ENCODE assay signal across 2 cellular contexts in genomic region chr19:1864480-1865171, GRCh38.
A peak's percentile ranks its signal among the peaks of the same experiment; 100 is the strongest.
TF ChIP-seq lines count a peak whose summit lies in the region.

No MANE protein-coding gene starts in this region.

TF ChIP-seq in SK-N-SH, 30 proteins besides CTCF, POLR2A, EP300 and RAD21 (continues in another document):
- TF ChIP-seq CHD2 (IDR thresholded peaks at IDR 0.05; ENCODE audit: low read length, partially characterized antibody) (peak; percentile 21), PBX3 (IDR thresholded peaks at IDR 0.05) (0 out of 2 replicates have a peak, but pooled peaks have one; percentile 15), FOSL2 (IDR thresholded peaks at IDR 0.05; ENCODE audit: borderline replicate concordance, low read depth) (no peak), FOXM1 (IDR thresholded peaks at IDR 0.05; ENCODE audit: low read depth) (no peak), GABPA (IDR thresholded peaks at IDR 0.05; ENCODE audit: low read depth) (no peak), RXRA (IDR thresholded peaks at IDR 0.05; ENCODE audit: borderline replicate concordance, low read depth) (no peak), POLR2AphosphoS5 (IDR thresholded peaks at IDR 0.05; ENCODE audit: low read depth, low read length) (peak; percentile 2; the same call in 1 of the 2 replicates), YY1 (IDR thresholded peaks at IDR 0.05; ENCODE audit: low read depth) (no peak), NRF1 (IDR thresholded peaks at IDR 0.05; ENCODE audit: low read depth, low read length) (peak; percentile 49), MEF2A (IDR thresholded peaks at IDR 0.05; ENCODE audit: borderline replicate concordance, low read depth) (no peak), JUND (IDR thresholded peaks at IDR 0.05) (no peak), TEAD4 (IDR thresholded peaks at IDR 0.05; ENCODE audit: borderline replicate concordance, insufficient read depth) (no peak), USF1 (IDR thresholded peaks at IDR 0.05; ENCODE audit: borderline replicate concordance, low read depth) (no peak), EZH2phosphoT487 (IDR thresholded peaks at IDR 0.05; ENCODE audit: borderline replicate concordance, low read depth) (no peak), SIN3A (IDR thresholded peaks at IDR 0.05; ENCODE audit: borderline replicate concordance, low read depth, low read length) (no peak), TAF1 (IDR thresholded peaks at IDR 0.05; ENCODE audit: borderline replicate concordance, low read depth, low read length) (peak; percentile 45), FOXJ3 (CRISPR knock-in tag; IDR thresholded peaks at IDR 0.05) (no peak), RCOR1 (IDR thresholded peaks at IDR 0.05; ENCODE audit: low read length) (no peak), USF2 (IDR thresholded peaks at IDR 0.05; ENCODE audit: borderline replicate concordance, low read depth, low read length) (no peak), SMC3 (IDR thresholded peaks at IDR 0.05; ENCODE audit: low read depth, low read length) (peak; percentile 48; the same call in 1 of the 2 replicates), GATA2 (CRISPR knock-in tag; IDR thresholded peaks at IDR 0.05) (no peak), MXI1 (IDR thresholded peaks at IDR 0.05; ENCODE audit: low read depth, low read length) (peak; percentile 24; the same call in 1 of the 2 replicates), NFIC (IDR thresholded peaks at IDR 0.05; ENCODE audit: borderline replicate concordance) (no peak), IRF3 (IDR thresholded peaks at IDR 0.05; ENCODE audit: low read depth, low read length) (no peak), ELF1 (IDR thresholded peaks at IDR 0.05) (no peak), ZBTB33 (IDR thresholded peaks at IDR 0.05; ENCODE audit: borderline replicate concordance, low read depth) (no peak), RFX5 (IDR thresholded peaks at IDR 0.05; ENCODE audit: low read length) (no peak)

TF ChIP-seq in K562, 482 proteins besides CTCF, POLR2A, EP300 and RAD21 (continues in another document):
- TF ChIP-seq DLX4 (CRISPR knock-in tag; IDR thresholded peaks at IDR 0.05): no peak
- no peak for TF ChIP-seq ZKSCAN8 (CRISPR knock-in tag; IDR thresholded peaks at IDR 0.05)
- no peak for TF ChIP-seq RBM17 (IDR thresholded peaks at IDR 0.05; ENCODE audit: borderline replicate concordance, low read depth, low read length)
- TF ChIP-seq ZSCAN32 (CRISPR knock-in tag; IDR thresholded peaks at IDR 0.05): no peak
- no peak for TF ChIP-seq SMARCA4 (IDR thresholded peaks at IDR 0.05)
- no peak for TF ChIP-seq ATF6 (CRISPR knock-in tag; IDR thresholded peaks at IDR 0.05)
- no peak for TF ChIP-seq ZNF316 (IDR thresholded peaks at IDR 0.05)
- TF ChIP-seq TARDBP (IDR thresholded peaks at IDR 0.05): peak; percentile 66; the same call in 1 of the 2 replicates
- no peak for TF ChIP-seq ATF7 (IDR thresholded peaks at IDR 0.05)
- TF ChIP-seq FOXJ2 (tag; IDR thresholded peaks at IDR 0.05): no peak
- no peak for TF ChIP-seq PTBP1 (IDR thresholded peaks at IDR 0.05; ENCODE audit: low read depth, low read length)
- TF ChIP-seq CHCHD3 (CRISPR knock-in tag; IDR thresholded peaks at IDR 0.05): no peak
- TF ChIP-seq XRCC5 (IDR thresholded peaks at IDR 0.05; ENCODE audit: low read depth, low read length): 0 out of 2 replicates have a peak, but pooled peaks have one; percentile 66
- 0 out of 2 replicates have a peak, but pooled peaks have one; percentile 23 for TF ChIP-seq ZBTB49 (CRISPR knock-in tag; IDR thresholded peaks at IDR 0.05; ENCODE audit: borderline replicate concordance)
- no peak for TF ChIP-seq KLF6 (CRISPR knock-in tag; IDR thresholded peaks at IDR 0.05; ENCODE audit: borderline replicate concordance)
- TF ChIP-seq NFIX (CRISPR knock-in tag; IDR thresholded peaks at IDR 0.05; ENCODE audit: low read depth): no peak
- no peak for TF ChIP-seq KAT8 (IDR thresholded peaks at IDR 0.05; ENCODE audit: low read depth)
- no peak for TF ChIP-seq HNRNPUL1 (IDR thresholded peaks at IDR 0.05; ENCODE audit: low read length)
- peak in 1 of 2 experiments; percentile 73 for TF ChIP-seq E2F6 (IDR thresholded peaks at IDR 0.05; ENCODE audit: borderline replicate concordance in 1 of 2, extremely low read depth in 1 of 2, insufficient read depth in 1 of 2, insufficient read length in 1 of 2, low read depth in 1 of 2, low read length in 1 of 2, poor library complexity in 1 of 2, severe bottlenecking in 1 of 2)
- no peak for TF ChIP-seq TCF15 (CRISPR knock-in tag; IDR thresholded peaks at IDR 0.05)
- no peak for TF ChIP-seq U2AF2 (optimal IDR thresholded peaks at IDR 0.05; ENCODE audit: low read depth, low read length)
- TF ChIP-seq NFXL1 (CRISPR knock-in tag; IDR thresholded peaks at IDR 0.05): no peak
- no peak for TF ChIP-seq CAMTA2 (CRISPR knock-in tag; conservative IDR thresholded peaks at IDR 0.05)
- no peak for TF ChIP-seq TCFL5 (CRISPR knock-in tag; conservative IDR thresholded peaks at IDR 0.05)
- TF ChIP-seq ZNF3 (CRISPR knock-in tag; IDR thresholded peaks at IDR 0.05): no peak
- TF ChIP-seq MCM2 (IDR thresholded peaks at IDR 0.05; ENCODE audit: low read depth): no peak
- no peak for TF ChIP-seq SAFB (IDR thresholded peaks at IDR 0.05; ENCODE audit: borderline replicate concordance, low read depth, low read length)
- TF ChIP-seq ZNF785 (CRISPR knock-in tag; IDR thresholded peaks at IDR 0.05): no peak
- TF ChIP-seq SAFB2 (IDR thresholded peaks at IDR 0.05; ENCODE audit: borderline replicate concordance, low read depth, low read length, severe bottlenecking): no peak
- TF ChIP-seq ZNF609 (CRISPR knock-in tag; IDR thresholded peaks at IDR 0.05; ENCODE audit: borderline replicate concordance): peak; percentile 55; the same call in 1 of the 2 replicates
- TF ChIP-seq RBFOX2 (IDR thresholded peaks at IDR 0.05; ENCODE audit: low read depth, low read length): peak; percentile 86
- no peak for TF ChIP-seq GTF2A2 (tag; IDR thresholded peaks at IDR 0.05)
- no peak for TF ChIP-seq SIRT6 (IDR thresholded peaks at IDR 0.05; ENCODE audit: low read depth, low read length)
- peak; percentile 18 for TF ChIP-seq CTBP1 (IDR thresholded peaks at IDR 0.05; ENCODE audit: borderline replicate concordance)
- no peak for TF ChIP-seq E2F5 (CRISPR knock-in tag; IDR thresholded peaks at IDR 0.05)
- TF ChIP-seq BHLHE40 (IDR thresholded peaks at IDR 0.05; ENCODE audit: low read length): peak; percentile 38
- TF ChIP-seq NELFE (IDR thresholded peaks at IDR 0.05; ENCODE audit: insufficient read depth, insufficient read length): no peak
- no peak for TF ChIP-seq SMARCA5 (IDR thresholded peaks at IDR 0.05)
- no peak for TF ChIP-seq ZNF23 (CRISPR knock-in tag; IDR thresholded peaks at IDR 0.05)
- TF ChIP-seq SOX6 (IDR thresholded peaks at IDR 0.05): no peak
- no peak for TF ChIP-seq ESRRB (CRISPR knock-in tag; IDR thresholded peaks at IDR 0.05; ENCODE audit: borderline replicate concordance)
- TF ChIP-seq OTX1 (CRISPR knock-in tag; IDR thresholded peaks at IDR 0.05): no peak
- TF ChIP-seq HNRNPL (IDR thresholded peaks at IDR 0.05; ENCODE audit: low read depth, low read length): peak; percentile 39; the same call in 1 of the 2 replicates
- TF ChIP-seq ARNT (IDR thresholded peaks at IDR 0.05): no peak
- no peak for TF ChIP-seq PPARD (CRISPR knock-in tag; IDR thresholded peaks at IDR 0.05)
- TF ChIP-seq ZBTB12 (CRISPR knock-in tag; IDR thresholded peaks at IDR 0.05): no peak
- no peak for TF ChIP-seq HES1 (IDR thresholded peaks at IDR 0.05; ENCODE audit: low read depth)
- TF ChIP-seq STAG1 (CRISPR knock-in tag; IDR thresholded peaks at IDR 0.05; ENCODE audit: borderline replicate concordance): no peak
